ENCODE assay signal across 15 cellular contexts in genomic region chr18:22283397-22283796, GRCh38.
DNase-seq lines count a peak whose midpoint lies in the region; ATAC-seq and TF ChIP-seq lines count a peak whose summit lies in the region.
"Had no signal": no experiment of that assay in that cellular context is flagged by ENCODE, and none has a peak within 500 bp of the region (broad histone marks: within the 10 kb centered on the region; RNA-seq: fewer than 3 reads in every experiment).

No MANE protein-coding gene starts in this region.

- no TSS peak for BruUV-seq in IMR-90 (replicated peaks; lab: Mats Ljungman, UMichigan)

- ATAC-seq in IMR-90 (ENCODE audit: low read depth) (peak; percentile 28), GM19328 (IDR thresholded peaks at IDR 0.05; ENCODE audit: unreplicated experiment) (no peak)

- H4K5ac ChIP-seq in IMR-90 (ENCODE audit: low read depth, low read length) (no peak overlapping the region), mesendoderm (ENCODE audit: low read length) (no peak overlapping the region)

- H3K56ac ChIP-seq in IMR-90 (ENCODE audit: extremely low read depth, insufficient read depth, low read length) (no peak overlapping the region), mesendoderm (ENCODE audit: low read length) (no peak overlapping the region)

- DNase-seq in CD4-positive, alpha-beta memory T cell, result no peak
- peak; percentile 56 for DNase-seq in IMR-90
- peak; percentile 60 for DNase-seq in brain microvascular endothelial cell
- peak; percentile 19 for DNase-seq in mesendoderm
- DNase-seq in substantia nigra (lab: John Stamatoyannopoulos, UW), result no peak
- DNase-seq in D341Med (ENCODE audit: low spot score), result no peak
- no peak for DNase-seq in NOMO-1 (lab: John Stamatoyannopoulos, UW; ENCODE audit: unreplicated experiment in 2 of 2)
- DNase-seq: activated CD8-positive, alpha-beta memory T cell treated with anti-CD3 and anti-CD28 coated beads, Interleukin-2, amount 10 ng/mL, durations not matched to agents 7 days and 5 days; NCI-H187; NCI-H82; stimulated activated CD4-positive, alpha-beta T cell treated with anti-CD3 and anti-CD28 coated beads, Interleukin-2, amount 100 ng/mL, for 24 hours had no signal

- H2AK5ac ChIP-seq in IMR-90 (ENCODE audit: low read depth, low read length), result peak overlapping the region; percentile 2
- no peak overlapping the region for H2AK5ac ChIP-seq in mesendoderm (ENCODE audit: low read length)

- no peak overlapping the region for H3K4me3 Mint-ChIP-seq in CD4-positive, alpha-beta memory T cell
- H3K4me3 Mint-ChIP-seq: activated CD8-positive, alpha-beta memory T cell treated with anti-CD3 and anti-CD28 coated beads, Interleukin-2, amount 10 ng/mL, durations not matched to agents 7 days and 5 days; activated naive CD4-positive, alpha-beta T cell treated with anti-CD3 and anti-CD28 coated beads, Interleukin-2, amount 50 U/mL, for 24 hours had no signal

- H3K4me2 ChIP-seq in IMR-90 (ENCODE audit: low read depth, low read length) (no peak overlapping the region), mesendoderm (ENCODE audit: low read length) (no peak overlapping the region)

- H3K4ac ChIP-seq in IMR-90 (ENCODE audit: low read depth, low read length) (peak overlapping the region; percentile 24), mesendoderm (ENCODE audit: low read depth, low read length) (no peak overlapping the region)

- H3K18ac ChIP-seq in IMR-90 (ENCODE audit: low read depth, low read length) (peak overlapping the region; percentile 24; the same call in 1 of the 2 replicates), mesendoderm (ENCODE audit: low read length) (no peak overlapping the region)

- peak overlapping the region; percentile 28 for H3K27ac ChIP-seq in CD4-positive, alpha-beta memory T cell (ENCODE audit: low read depth, low read length)
- H3K27ac ChIP-seq in IMR-90 (ENCODE audit: insufficient read depth, low read length) (no peak overlapping the region), brain microvascular endothelial cell (peak overlapping the region; percentile 84), mesendoderm (ENCODE audit: low read depth, low read length) (no peak overlapping the region), substantia nigra (ENCODE audit: low read depth, low read length, poor library complexity, severe bottlenecking) (no peak overlapping the region)
- H3K27ac ChIP-seq: prostate gland, vagina had no signal

- no peaks in the 10 kb centered on the region for H4K20me1 ChIP-seq in IMR-90 (ENCODE audit: insufficient read depth, low read length)

- TF ChIP-seq RAD21 in IMR-90 (IDR thresholded peaks at IDR 0.05; ENCODE audit: low read length), result no peak

- no peak overlapping the region for H3K4me3 ChIP-seq in CD4-positive, alpha-beta memory T cell (ENCODE audit: low read length in 2 of 2)
- H3K4me3 ChIP-seq in IMR-90 (ENCODE audit: insufficient read depth, low read depth, low read length) (no peak overlapping the region), brain microvascular endothelial cell (ENCODE audit: low read depth, low read length) (no peak overlapping the region), mesendoderm (ENCODE audit: low read length) (no peak overlapping the region)
- H3K4me3 ChIP-seq: prostate gland, vagina had no signal

- no peaks in the 10 kb centered on the region for H3K79me1 ChIP-seq in IMR-90 (ENCODE audit: low read depth in 1 of 2, low read length in 2 of 2)
- no peaks in the 10 kb centered on the region for H3K79me1 ChIP-seq in mesendoderm (ENCODE audit: low read length)

- peaks cover 7% of the 10 kb centered on the region for H3K4me1 ChIP-seq in CD4-positive, alpha-beta memory T cell (ENCODE audit: insufficient read depth, low read length)
- H3K4me1 ChIP-seq in IMR-90 (ENCODE audit: control insufficient read depth, insufficient read depth, low read length) (peaks cover 8% of the 10 kb centered on the region), mesendoderm (ENCODE audit: control insufficient read depth, low read depth, low read length) (no peaks in the 10 kb centered on the region)
- H3K4me1 ChIP-seq: prostate gland had no signal

- no peak for TF ChIP-seq POLR2A in IMR-90 (IDR thresholded peaks at IDR 0.05; ENCODE audit: low read depth, low read length)

- H2BK20ac ChIP-seq in IMR-90 (ENCODE audit: low read depth, low read length), result peak overlapping the region; percentile 69; the same call in 1 of the 2 replicates

- peaks cover 0 to 6% (median 2%) of the 10 kb centered on the region in 8 donors for H3K9me3 Mint-ChIP-seq in CD4-positive, alpha-beta memory T cell

- POLR2A ChIA-PET in CD4-positive, alpha-beta memory T cell (lab: Charles Lee; ENCODE audit: partially characterized antibody), result no interaction called here
- POLR2A ChIA-PET in IMR-90 (lab: Charles Lee; ENCODE audit: unreplicated experiment), result no interaction called here

- H3K36me3 Mint-ChIP-seq in CD4-positive, alpha-beta memory T cell, result no peaks in the 10 kb centered on the region
- H3K36me3 Mint-ChIP-seq: activated naive CD4-positive, alpha-beta T cell treated with anti-CD3 and anti-CD28 coated beads, Interleukin-2, amount 50 U/mL, for 24 hours had no signal

- H4K91ac ChIP-seq in IMR-90 (ENCODE audit: insufficient read depth, low read depth, low read length), result peak overlapping the region; percentile 16; the same call in 1 of the 2 replicates

- peak overlapping the region; percentile 16; the same call in 1 of the 2 replicates for H3K14ac ChIP-seq in IMR-90 (replicated peaks; ENCODE audit: low read depth, low read length)

- H4K8ac ChIP-seq in IMR-90 (ENCODE audit: low read depth in 2 of 2, low read length in 2 of 2) (0 out of 4 replicates have a peak overlapping the region, but pooled peaks of 1 of the 2 experiments have one; percentile 11), mesendoderm (ENCODE audit: low read depth, low read length) (no peak overlapping the region)

- no peaks in the 10 kb centered on the region for H3K79me2 ChIP-seq in mesendoderm (ENCODE audit: control insufficient read depth, insufficient read depth, low read length)

- H2AK9ac ChIP-seq in IMR-90 (replicated peaks; ENCODE audit: low read depth, low read length, poor library complexity), result no peak overlapping the region

- WGBS in IMR-90 (ENCODE audit: extremely low coverage in 2 of 2, insufficient read length in 1 of 2), 2 experiments, result no CpG with 5 or more reads among the region's 3 CpGs
- WGBS in mesendoderm (ENCODE audit: extremely low coverage, insufficient coverage, low lambda C conversion rate), result no CpG with 5 or more reads among the region's 3 CpGs

- dilution Hi-C loops in IMR-90 (cut with HindIII; ENCODE audit: low sequenced_read_pairs, unreplicated experiment), result no loop called here

- H2BK15ac ChIP-seq in IMR-90 (ENCODE audit: low read depth, low read length) (peak overlapping the region; percentile 25; the same call in 2 of the 3 replicates), mesendoderm (replicated peaks; ENCODE audit: low read depth) (no peak overlapping the region)

- H3K9me1 ChIP-seq in IMR-90 (ENCODE audit: insufficient read depth, low read length), result peaks cover 15% of the 10 kb centered on the region

- no peaks in the 10 kb centered on the region for H3K9me3 ChIP-seq in CD4-positive, alpha-beta memory T cell (ENCODE audit: control insufficient read depth in 1 of 2, low read length in 2 of 2)
- H3K9me3 ChIP-seq in IMR-90 (ENCODE audit: control insufficient read depth, insufficient read depth, low read length), result no peaks in the 10 kb centered on the region
- H3K9me3 ChIP-seq: prostate gland, vagina had no signal

- H3K23ac ChIP-seq in IMR-90 (ENCODE audit: low read depth, low read length), result no peak overlapping the region
- no peak overlapping the region for H3K23ac ChIP-seq in mesendoderm (ENCODE audit: low read length)

- H2AFZ ChIP-seq in IMR-90 (replicated peaks; ENCODE audit: low read length, poor library complexity), result no peak overlapping the region

- H2BK120ac ChIP-seq in IMR-90 (ENCODE audit: low read depth, low read length) (peak overlapping the region; percentile 56), mesendoderm (ENCODE audit: low read depth, low read length) (no peak overlapping the region)

- peak overlapping the region in 4 of 7 donors; percentile 67 to 83 (median 74) for H3K27ac Mint-ChIP-seq in CD4-positive, alpha-beta memory T cell
- H3K27ac Mint-ChIP-seq: activated naive CD4-positive, alpha-beta T cell treated with anti-CD3 and anti-CD28 coated beads, Interleukin-2, amount 50 U/mL, for 24 hours had no signal

- no peaks in the 10 kb centered on the region for H3K27me3 ChIP-seq in CD4-positive, alpha-beta memory T cell (ENCODE audit: insufficient read depth, low read length)
- H3K27me3 ChIP-seq in IMR-90 (ENCODE audit: control insufficient read depth, insufficient read depth, low read length) (no peaks in the 10 kb centered on the region; the same call in 1 of the 2 replicates), brain microvascular endothelial cell (replicated peaks) (no peaks in the 10 kb centered on the region), mesendoderm (ENCODE audit: insufficient read depth, low read length, poor library complexity) (no peaks in the 10 kb centered on the region)
- H3K27me3 ChIP-seq: vagina had no signal

- no peak overlapping the region for H3K9ac ChIP-seq in IMR-90 (ENCODE audit: low read depth, low read length)
- no peak overlapping the region for H3K9ac ChIP-seq in mesendoderm (ENCODE audit: low read length)

- no peaks in the 10 kb centered on the region for H3K36me3 ChIP-seq in CD4-positive, alpha-beta memory T cell (ENCODE audit: insufficient read depth, low read length)
- no peaks in the 10 kb centered on the region for H3K36me3 ChIP-seq in IMR-90 (ENCODE audit: control insufficient read depth, insufficient read depth, low read length)
- H3K36me3 ChIP-seq in brain microvascular endothelial cell (replicated peaks), result no peaks in the 10 kb centered on the region
- H3K36me3 ChIP-seq in mesendoderm (ENCODE audit: control insufficient read depth, insufficient read depth, low read length), result no peaks in the 10 kb centered on the region
- H3K36me3 ChIP-seq: prostate gland, vagina had no signal

- intact Hi-C loops in CD4-positive, alpha-beta memory T cell (cut with micrococcal nuclease), result loop anchor here (5.0 kb wide), 1 partner anchor 64 kb away; no protein-coding TSS in a partner anchor
- intact Hi-C loops in IMR-90 (cut with micrococcal nuclease), result no loop called here

- in situ Hi-C loops in IMR-90 (cut with MboI; ENCODE audit: low sequenced_read_pairs) (no loop called here), brain microvascular endothelial cell (cut with HindIII; ENCODE audit: low pct_ligation_motif_present, low sequenced_read_pairs) (no loop called here)

- no peak for TF ChIP-seq CTCF in IMR-90 (conservative IDR thresholded peaks at IDR 0.05; ENCODE audit: low read depth, low read length)
- no peak for TF ChIP-seq CTCF in brain microvascular endothelial cell (IDR thresholded peaks at IDR 0.05; ENCODE audit: low read depth, low read length, missing control alignments)

- H3K27me3 Mint-ChIP-seq in CD4-positive, alpha-beta memory T cell, result no peaks in the 10 kb centered on the region
- H3K27me3 Mint-ChIP-seq: activated CD8-positive, alpha-beta memory T cell treated with anti-CD3 and anti-CD28 coated beads, Interleukin-2, amount 10 ng/mL, durations not matched to agents 7 days and 5 days; activated naive CD4-positive, alpha-beta T cell treated with anti-CD3 and anti-CD28 coated beads, Interleukin-2, amount 50 U/mL, for 24 hours had no signal

- H2BK5ac ChIP-seq in IMR-90 (ENCODE audit: low read depth, low read length, poor library complexity, severe bottlenecking) (no peak overlapping the region), mesendoderm (ENCODE audit: low read length) (no peak overlapping the region)

- peaks cover 0 to 8% (median 3%) of the 10 kb centered on the region in 4 donors for H3K4me1 Mint-ChIP-seq in CD4-positive, alpha-beta memory T cell

- CTCF ChIA-PET in CD4-positive, alpha-beta memory T cell (lab: Charles Lee; ENCODE audit: partially characterized antibody), result no interaction called here
- CTCF ChIA-PET in IMR-90 (lab: Yijun Ruan, JAX), result interaction anchor here (1.1 kb wide), 1 partner anchor 10 kb away, joined by 3 read pairs; no protein-coding TSS in a partner anchor

Comparison
In these comparisons a context has a peak if more than half of its experiments do, and no peak if none do; other contexts are left out.
1. DNase-seq: peak in IMR-90 (single experiment), brain microvascular endothelial cell (single experiment) and mesendoderm (single experiment); none in CD4-positive, alpha-beta memory T cell (0 of 5), substantia nigra (0 of 49), D341Med (single experiment) and NOMO-1 (0 of 2).
2. H3K27ac ChIP-seq: peak in CD4-positive, alpha-beta memory T cell (single experiment) and brain microvascular endothelial cell (single experiment); none in IMR-90 (single experiment), mesendoderm (single experiment) and substantia nigra (single experiment).